ENCODE assay signal across 21 cellular contexts in genomic region chr1:236472850-236473788, GRCh38.
"Had no signal": no experiment of that assay in that cellular context is flagged by ENCODE, and none has a peak within 500 bp of the region (broad histone marks: within the 10 kb centered on the region; RNA-seq: fewer than 3 reads in every experiment).

No MANE protein-coding gene starts in this region.

- H3K4me3 ChIP-seq: left lung, thyroid gland had no signal

- H3K4me1 ChIP-seq: left lung, parathyroid adenoma had no signal

- H3K27ac Mint-ChIP-seq: activated naive CD4-positive, alpha-beta T cell treated with anti-CD3 and anti-CD28 coated beads for 36 hours; activated naive CD8-positive, alpha-beta T cell treated with anti-CD3 and anti-CD28 coated beads, Interleukin-2, amount 50 U/mL, for 24 hours; activated T-helper 17 cell treated with anti-CD3 and anti-CD28 coated beads, Interleukin-2, amount 50 U/mL, for 72 hours; natural killer cell treated with Interleukin-12 subunit alpha and Interleukin-12 subunit beta and Interleukin-15 and Interleukin-18, amount 100 ng/mL, for 72 hours had no signal

- H3K9me3 Mint-ChIP-seq: activated naive CD4-positive, alpha-beta T cell treated with anti-CD3 and anti-CD28 coated beads for 36 hours; activated naive CD8-positive, alpha-beta T cell treated with anti-CD3 and anti-CD28 coated beads, Interleukin-2, amount 50 U/mL, for 24 hours; activated T-helper 17 cell treated with anti-CD3 and anti-CD28 coated beads, Interleukin-2, amount 50 U/mL, for 72 hours; natural killer cell treated with Interleukin-12 subunit alpha and Interleukin-12 subunit beta and Interleukin-15 and Interleukin-18, amount 100 ng/mL, for 72 hours had no signal

- DNase-seq: activated CD4-positive, alpha-beta T cell treated with anti-CD3 and anti-CD28 coated beads for 1 hour; activated naive CD4-positive, alpha-beta T cell treated with anti-CD3 and anti-CD28 coated beads for 36 hours; activated naive CD8-positive, alpha-beta T cell treated with anti-CD3 and anti-CD28 coated beads, Interleukin-2, amount 50 U/mL, for 24 hours; activated T-cell treated with anti-CD3 and anti-CD28 coated beads, Interleukin-2, amount 50 U/mL, for 1 hour; effector CD4-positive, alpha-beta T cell; erythroblast; glutamatergic neuron; hippocampal formation; kidney glomerular epithelial cell; left lung; mammary epithelial cell; right cardiac atrium; stimulated activated CD4-positive, alpha-beta T cell treated with anti-CD3 and anti-CD28 coated beads, Interleukin-12 subunit alpha, Interleukin-12 subunit beta, amount 100 ng/mL, for 4 hours; stimulated activated CD4-positive, alpha-beta T cell treated with anti-CD3 and anti-CD28 coated beads, Interleukin-4, amount 100 ng/mL, for 4 hours; stimulated activated naive CD8-positive, alpha-beta T cell treated with anti-CD3 and anti-CD28 coated beads, Interleukin-15, Interleukin-2, amounts not matched to agents 100 U/mL and 50 U/mL, for 24 hours; T-helper 1 cell; thyroid gland had no signal

- H3K27me3 Mint-ChIP-seq: activated naive CD8-positive, alpha-beta T cell treated with anti-CD3 and anti-CD28 coated beads, Interleukin-2, amount 50 U/mL, for 24 hours; activated T-helper 17 cell treated with anti-CD3 and anti-CD28 coated beads, Interleukin-2, amount 50 U/mL, for 72 hours had no signal

- H3K4me3 Mint-ChIP-seq: activated naive CD4-positive, alpha-beta T cell treated with anti-CD3 and anti-CD28 coated beads for 36 hours; activated naive CD8-positive, alpha-beta T cell treated with anti-CD3 and anti-CD28 coated beads, Interleukin-2, amount 50 U/mL, for 24 hours; activated T-helper 17 cell treated with anti-CD3 and anti-CD28 coated beads, Interleukin-2, amount 50 U/mL, for 72 hours; natural killer cell treated with Interleukin-12 subunit alpha and Interleukin-12 subunit beta and Interleukin-15 and Interleukin-18, amount 100 ng/mL, for 72 hours had no signal

- H3K36me3 ChIP-seq: left lung, thyroid gland, WERI-Rb-1 had no signal

- H3K36me3 Mint-ChIP-seq: natural killer cell treated with Interleukin-12 subunit alpha and Interleukin-12 subunit beta and Interleukin-15 and Interleukin-18, amount 100 ng/mL, for 72 hours had no signal

- H3K4me1 Mint-ChIP-seq: activated T-helper 17 cell treated with anti-CD3 and anti-CD28 coated beads, Interleukin-2, amount 50 U/mL, for 72 hours had no signal

- H3K9me3 ChIP-seq: left lung, thyroid gland had no signal

- H3K27me3 ChIP-seq: left lung, thyroid gland had no signal

- H3K27ac ChIP-seq: left lung, parathyroid adenoma, thyroid gland, WERI-Rb-1 had no signal
